Comparison of ENCODE assay signal across 8 cellular contexts in the genomic region with DNA sequence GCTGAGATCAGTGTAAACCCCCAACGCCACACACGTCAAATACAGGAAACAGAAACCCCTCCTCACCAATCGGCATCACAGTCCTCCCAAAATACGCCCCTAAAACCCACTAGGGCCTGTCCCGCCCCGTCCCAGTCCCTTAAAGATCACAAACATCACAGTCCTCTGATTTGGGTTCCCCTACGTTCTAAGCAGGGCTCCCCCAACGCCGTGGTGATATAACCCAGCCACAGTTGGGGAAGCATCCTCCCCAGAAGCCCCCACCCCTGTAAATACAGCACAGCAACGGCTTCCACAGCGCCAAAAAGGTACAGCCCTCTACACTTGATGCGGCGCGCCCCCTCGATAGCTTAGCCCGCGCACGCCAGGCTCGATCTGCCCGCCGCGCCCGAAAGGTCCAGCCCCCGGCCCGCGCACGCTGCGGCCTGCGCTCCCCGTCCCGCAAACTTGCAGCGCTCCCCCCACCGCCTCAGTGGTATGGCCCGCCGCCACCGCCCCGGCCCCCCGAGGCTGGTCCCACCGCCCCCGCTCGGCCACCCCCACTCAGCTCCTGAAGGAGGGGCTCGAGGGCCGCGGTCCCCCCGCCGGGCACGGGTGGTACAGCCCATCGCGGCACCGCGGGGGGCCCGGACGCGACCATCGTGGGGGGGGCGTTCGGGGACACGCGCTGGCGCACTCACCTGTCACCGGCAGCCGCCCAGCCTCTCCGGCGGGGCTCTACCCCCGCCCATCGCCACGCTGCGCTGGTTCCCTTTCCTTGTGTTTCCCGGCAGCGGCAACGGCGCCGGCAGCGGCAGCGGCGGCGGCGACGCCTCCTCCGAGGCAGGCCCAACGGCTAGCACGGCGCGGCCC. TPM values are rescaled to one million over a fixed set of nuclear protein-coding genes. Genes with fewer than 3 reads are reported as not detected.
DNase-seq lines count a peak whose midpoint lies in the region; ATAC-seq and TF ChIP-seq lines count a peak whose summit lies in the region.

A gene (minus strand): TSS at position 845 of the 852 bp plus-strand sequence. CDS start 20,078 bp downstream, outside the sequence.

- peak within 1 kb of the TSS; percentile 95 for H3K4me2 ChIP-seq in SU-DHL-6 (ENCODE audit: low read depth, low read length, poor library complexity, severe bottlenecking)

- H3K36me3 ChIP-seq in HUES48 (ENCODE audit: control insufficient read depth, insufficient read depth, low read length), result peaks cover 9% of the 10 kb centered on the region; the same call in 1 of the 2 replicates
- H3K36me3 ChIP-seq in SU-DHL-6 (ENCODE audit: low read length), result no peaks in the 10 kb centered on the region
- H3K36me3 ChIP-seq in adipocyte (ENCODE audit: control insufficient read depth, insufficient read depth, low read length, severe bottlenecking), result no peaks in the 10 kb centered on the region
- no peaks in the 10 kb centered on the region for H3K36me3 ChIP-seq in aorta (ENCODE audit: control insufficient read depth in 1 of 2, insufficient read depth in 2 of 2, low read length in 1 of 2)

- ATAC-seq in left ventricle myocardium superior (peak; percentile 54), aorta (ENCODE audit: low FRiP score) (peak; percentile 61)

- H3K9ac ChIP-seq in HUES48 (ENCODE audit: low read depth, low read length) (peak within 1 kb of the TSS; percentile 93), SU-DHL-6 (ENCODE audit: low read length) (peak within 1 kb of the TSS; percentile 81), adipocyte (ENCODE audit: low read length) (peak within 1 kb of the TSS; percentile 96)

- H3F3A ChIP-seq in SU-DHL-6 (ENCODE audit: insufficient read depth), result peaks cover 14% of the 10 kb centered on the region; the same call in 1 of the 2 replicates

- 1% methylated on average over 51 to 84 of the region's 84 CpGs for WGBS in aorta, 2 donors

- H3K4me1 ChIP-seq in HUES48 (ENCODE audit: control insufficient read depth, insufficient read depth, low read length) (peaks cover 12% of the 10 kb centered on the region), adipocyte (ENCODE audit: control insufficient read depth, insufficient read depth, low read length) (peaks cover 61% of the 10 kb centered on the region), aorta (ENCODE audit: control insufficient read depth in 1 of 2, insufficient read depth in 2 of 2, low read length in 2 of 2) (no peaks in the 10 kb centered on the region)

- TF ChIP-seq CTCF in GM20000 (IDR thresholded peaks at IDR 0.05; ENCODE audit: extremely low read depth, missing control alignments), result no peak
- TF ChIP-seq CTCF in SU-DHL-6 (IDR thresholded peaks at IDR 0.05; ENCODE audit: insufficient read depth, low read length, poor library complexity, severe bottlenecking), result no peak

- H3K27me3 ChIP-seq in HUES48 (ENCODE audit: control insufficient read depth, insufficient read depth, low read length), result no peaks in the 10 kb centered on the region
- no peaks in the 10 kb centered on the region for H3K27me3 ChIP-seq in SU-DHL-6 (ENCODE audit: low read length)
- no peaks in the 10 kb centered on the region for H3K27me3 ChIP-seq in adipocyte (replicated peaks; ENCODE audit: control insufficient read depth, insufficient read depth, low read length)
- H3K27me3 ChIP-seq in aorta (ENCODE audit: control insufficient read depth in 1 of 2, insufficient read depth in 2 of 2, low read length in 1 of 2), result no peaks in the 10 kb centered on the region

- no peaks in the 10 kb centered on the region for H4K20me1 ChIP-seq in SU-DHL-6 (ENCODE audit: low read depth, low read length)

- intact Hi-C loops in left ventricle myocardium superior (cut with micrococcal nuclease), result no loop called here
- intact Hi-C loops in aorta (cut with DNase I), result no loop called here

- peak within 1 kb of the TSS; percentile 99 for H3K27ac ChIP-seq in HUES48 (ENCODE audit: low read depth, low read length)
- peak within 1 kb of the TSS; percentile 91 for H3K27ac ChIP-seq in SU-DHL-6 (ENCODE audit: low read depth, low read length)
- H3K27ac ChIP-seq in aorta (ENCODE audit: low read depth in 1 of 2, low read length in 2 of 2), result peak within 1 kb of the TSS; percentile 79 to 95

- no peaks in the 10 kb centered on the region for H3K9me3 ChIP-seq in HUES48 (ENCODE audit: control insufficient read depth, insufficient read depth, low read length)
- no peaks in the 10 kb centered on the region for H3K9me3 ChIP-seq in SU-DHL-6 (ENCODE audit: insufficient read depth, low read length)
- H3K9me3 ChIP-seq in adipocyte (ENCODE audit: control insufficient read depth, low read length), result no peaks in the 10 kb centered on the region
- no peaks in the 10 kb centered on the region for H3K9me3 ChIP-seq in aorta (ENCODE audit: control insufficient read depth, low read length)

- peak within 1 kb of the TSS; percentile 82 for H3K4me3 ChIP-seq in HUES48 (ENCODE audit: low read depth, low read length)
- peak within 1 kb of the TSS; percentile 64 for H3K4me3 ChIP-seq in SU-DHL-6 (ENCODE audit: insufficient read depth, low read length, poor library complexity, severe bottlenecking)
- H3K4me3 ChIP-seq in adipocyte (ENCODE audit: low read length), result peak within 1 kb of the TSS; percentile 94
- H3K4me3 ChIP-seq in aorta (ENCODE audit: low read length in 2 of 2), result peak within 1 kb of the TSS; percentile 64 to 97

- no peaks in the 10 kb centered on the region for H3K9me2 ChIP-seq in SU-DHL-6 (replicated peaks; ENCODE audit: insufficient read depth, low read length)

- DNase-seq in COR-L47 (lab: John Stamatoyannopoulos, UW) (peak; percentile 84), GM20000 (ENCODE audit: low spot score) (peak; percentile 81), adipocyte (ENCODE audit: low read depth) (peak; percentile 77), left ventricle myocardium superior (no peak), renal cortical epithelial cell (ENCODE audit: low read depth) (no peak), aorta (peak; percentile 75 to 90)

- H2AFZ ChIP-seq in SU-DHL-6 (ENCODE audit: low read depth, low read length, severe bottlenecking), result peak within 1 kb of the TSS; percentile 89

- H3K79me2 ChIP-seq in SU-DHL-6 (ENCODE audit: insufficient read depth, low read length), result peaks cover 50% of the 10 kb centered on the region

RNA-seq across cellular contexts. Expression of the gene that starts here (rescaled TPM):
- total RNA-seq in left ventricle myocardium superior (135 TPM), renal cortical epithelial cell (65.8 and 111 TPM in 2 replicates), aorta (100 to 1,000 TPM; 104 to 131 TPM)
- polyA plus RNA-seq in aorta, result 10 to 100 TPM; 24.8 to 74.3 TPM

Comparison
In these comparisons a context has a peak if more than half of its experiments do, and no peak if none do; other contexts are left out.
1. DNase-seq: peak in COR-L47 (single experiment), GM20000 (single experiment), adipocyte (single experiment) and aorta (2 of 2); none in left ventricle myocardium superior (single experiment) and renal cortical epithelial cell (single experiment).
2. Peak in every context shown above with its lines, with median percentiles within 50 percentile points of each other: H3K27ac ChIP-seq, H3K4me3 ChIP-seq and H3K9ac ChIP-seq.